In the genomic region with DNA sequence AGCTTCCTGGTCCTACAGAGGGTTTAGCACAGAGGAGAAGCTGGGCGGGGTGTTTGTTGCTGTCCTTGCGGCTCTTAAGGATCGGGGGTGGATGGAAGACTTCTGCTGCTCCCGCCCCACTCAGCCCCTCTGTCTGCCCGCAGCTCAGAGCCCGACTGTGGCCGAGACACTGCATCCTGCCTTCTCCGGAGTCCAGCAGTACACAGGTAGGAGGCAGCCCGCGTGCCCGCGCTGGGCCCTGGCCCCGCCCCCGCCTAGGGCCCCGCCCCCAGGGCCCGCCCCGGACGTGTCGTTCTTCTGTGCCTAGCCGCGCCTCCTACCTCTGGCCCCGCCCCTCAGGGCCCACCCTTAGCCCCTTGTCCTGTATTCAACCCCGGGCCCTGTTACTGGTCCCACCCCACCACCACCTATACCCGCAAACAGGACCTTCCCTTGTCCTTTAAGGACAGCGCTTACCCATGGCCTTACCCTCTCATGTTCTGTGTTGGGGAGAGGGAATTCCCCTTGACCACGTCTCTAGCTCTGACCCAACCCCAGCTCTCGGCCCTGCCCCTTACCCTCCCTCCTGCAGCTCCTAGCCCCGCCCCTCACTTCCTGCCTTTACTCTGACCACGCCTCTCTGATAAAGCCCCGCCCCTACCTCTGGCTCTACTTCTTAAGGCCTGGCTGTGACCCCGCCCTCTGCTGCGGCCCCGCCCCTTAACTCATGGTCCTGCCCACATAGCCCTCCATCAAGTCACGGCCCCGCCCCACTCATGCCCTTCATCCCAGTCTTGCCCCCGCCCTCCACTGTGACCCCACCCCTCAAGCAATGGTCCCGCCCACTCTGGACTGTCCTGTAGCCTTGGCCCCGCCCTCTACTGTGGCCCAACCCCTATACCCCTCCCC, we compare ENCODE assay signal across 8 cellular contexts.
DNase-seq lines count a peak whose midpoint lies in the region; ATAC-seq and TF ChIP-seq lines count a peak whose summit lies in the region.

No MANE protein-coding gene starts in this region.

- no peak for TF ChIP-seq CTCF in retinal pigment epithelial cell (conservative IDR thresholded peaks at IDR 0.05; ENCODE audit: low read depth, low read length)

- no peaks in the 10 kb centered on the region for H3K9me3 ChIP-seq in SJCRH30 (replicated peaks)

- H3K4me3 ChIP-seq in SJCRH30 (no peak overlapping the region), retinal pigment epithelial cell (ENCODE audit: low read length) (peak overlapping the region; percentile 25)

- H3K4me1 ChIP-seq in SJCRH30: no peaks in the 10 kb centered on the region

- intact Hi-C loops in Right ventricle myocardium superior (cut with DNase I): no loop called here

- H3K36me3 ChIP-seq in SJCRH30: no peaks in the 10 kb centered on the region

- peak; percentile 56 for ATAC-seq in Right ventricle myocardium superior (ENCODE audit: poor library complexity)
- ATAC-seq in HG03432 (IDR thresholded peaks at IDR 0.05; ENCODE audit: unreplicated experiment): no peak

- no peak overlapping the region for H3K27ac ChIP-seq in SJCRH30

- peaks cover 3% of the 10 kb centered on the region; the same call in 1 of the 2 replicates for H3K27me3 ChIP-seq in SJCRH30

- peak; percentile 26 for DNase-seq in NK-92 treated with Interleukin-12 subunit alpha and Interleukin-12 subunit beta, amount 100 ng/mL, for 24 hours (lab: John Stamatoyannopoulos, UW)
- DNase-seq in NK-92 (lab: John Stamatoyannopoulos, UW; ENCODE audit: unreplicated experiment): no peak
- DNase-seq in SJCRH30: peak; percentile 39 to 47
- peak; percentile 38 for DNase-seq in activated effector memory CD4-positive, alpha-beta T cell treated with Interleukin-2 at 50 U/mL for 16 hours
- DNase-seq in Right ventricle myocardium superior: peak; percentile 46
- no peak for DNase-seq in retinal pigment epithelial cell (ENCODE audit: low read depth)
- DNase-seq in NCI-H2171 (lab: John Stamatoyannopoulos, UW): no peak

Comparison
In these comparisons a context has a peak if more than half of its experiments do, and no peak if none do; other contexts are left out.
1. DNase-seq: peak in NK-92 treated with Interleukin-12 subunit alpha and Interleukin-12 subunit beta, amount 100 ng/mL, for 24 hours (single experiment), SJCRH30 (2 of 2), activated effector memory CD4-positive, alpha-beta T cell treated with Interleukin-2 at 50 U/mL for 16 hours (single experiment) and Right ventricle myocardium superior (single experiment); none in NK-92 (single experiment), retinal pigment epithelial cell (single experiment) and NCI-H2171 (single experiment).